Comparison of ENCODE assay signal across 1 cellular context in the genomic region with DNA sequence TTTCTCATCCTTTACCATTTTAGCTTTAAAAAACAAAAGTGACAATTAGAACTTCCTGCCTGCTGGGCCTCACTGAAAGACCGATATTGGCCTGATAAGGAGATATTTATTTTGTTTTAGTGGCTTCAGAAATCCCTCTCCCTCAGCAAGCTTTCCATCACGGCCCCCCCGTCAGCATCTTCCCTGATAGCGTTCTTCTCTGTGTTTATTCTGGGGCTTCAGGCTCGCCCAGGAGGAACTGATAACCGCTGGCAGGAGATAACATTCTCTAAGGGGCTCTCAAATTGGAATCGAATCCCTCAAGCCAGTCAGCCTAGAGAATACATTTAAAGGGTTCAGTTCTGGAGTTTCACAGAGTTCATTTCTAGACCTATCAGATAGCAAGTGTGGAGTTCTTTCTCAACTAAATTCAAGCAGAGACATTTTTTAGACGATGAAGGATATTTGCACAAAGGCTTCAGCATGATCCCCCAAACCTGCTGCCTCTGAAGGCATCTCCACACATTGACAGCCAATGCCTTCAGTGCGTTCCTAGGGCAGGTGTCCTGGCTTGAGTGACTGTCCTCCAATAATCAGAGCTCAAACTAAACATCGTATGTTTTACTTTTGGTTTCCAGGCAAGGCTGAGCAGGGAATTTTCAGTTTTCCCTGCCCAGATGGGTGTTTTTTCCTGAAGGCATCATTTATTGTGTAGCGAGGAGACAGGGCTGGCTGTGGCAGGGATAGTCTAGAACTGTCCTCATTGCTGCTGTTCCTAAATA.
TF ChIP-seq lines count a peak whose summit lies in the region.

No MANE protein-coding gene starts in this region.

TF ChIP-seq in K562, 482 proteins besides CTCF, POLR2A, EP300 and RAD21 (continued from another document):
- no peak for TF ChIP-seq SFPQ (IDR thresholded peaks at IDR 0.05; ENCODE audit: low read depth, low read length)
- no peak for TF ChIP-seq IFI16 (CRISPR knock-in tag; IDR thresholded peaks at IDR 0.05)
- no peak for TF ChIP-seq ZNF668 (CRISPR knock-in tag; IDR thresholded peaks at IDR 0.05)
- no peak for TF ChIP-seq ELF4 (CRISPR knock-in tag; IDR thresholded peaks at IDR 0.05)
- 0 out of 2 replicates have a peak, but pooled peaks have one; percentile 13 for TF ChIP-seq PKNOX1 (IDR thresholded peaks at IDR 0.05)
- TF ChIP-seq ZBTB8A (IDR thresholded peaks at IDR 0.05; ENCODE audit: partially characterized antibody) = no peak
- TF ChIP-seq ZNF717 (CRISPR knock-in tag; IDR thresholded peaks at IDR 0.05) = no peak
- TF ChIP-seq, protein P1, sequence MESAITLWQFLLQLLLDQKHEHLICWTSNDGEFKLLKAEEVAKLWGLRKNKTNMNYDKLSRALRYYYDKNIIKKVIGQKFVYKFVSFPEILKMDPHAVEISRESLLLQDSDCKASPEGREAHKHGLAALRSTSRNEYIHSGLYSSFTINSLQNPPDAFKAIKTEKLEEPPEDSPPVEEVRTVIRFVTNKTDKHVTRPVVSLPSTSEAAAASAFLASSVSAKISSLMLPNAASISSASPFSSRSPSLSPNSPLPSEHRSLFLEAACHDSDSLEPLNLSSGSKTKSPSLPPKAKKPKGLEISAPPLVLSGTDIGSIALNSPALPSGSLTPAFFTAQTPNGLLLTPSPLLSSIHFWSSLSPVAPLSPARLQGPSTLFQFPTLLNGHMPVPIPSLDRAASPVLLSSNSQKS (CRISPR knock-in tag; IDR thresholded peaks at IDR 0.05) = no peak
- no peak for TF ChIP-seq TBL1XR1 (IDR thresholded peaks at IDR 0.05; ENCODE audit: low read length in 2 of 2)
- TF ChIP-seq PURB (CRISPR knock-in tag; IDR thresholded peaks at IDR 0.05; ENCODE audit: low read depth) = no peak
- no peak for TF ChIP-seq BRF2 (IDR thresholded peaks at IDR 0.05; ENCODE audit: borderline replicate concordance, insufficient read depth, insufficient read length)
- no peak for TF ChIP-seq PHTF2 (CRISPR knock-in tag; IDR thresholded peaks at IDR 0.05)
- TF ChIP-seq, protein P2, sequence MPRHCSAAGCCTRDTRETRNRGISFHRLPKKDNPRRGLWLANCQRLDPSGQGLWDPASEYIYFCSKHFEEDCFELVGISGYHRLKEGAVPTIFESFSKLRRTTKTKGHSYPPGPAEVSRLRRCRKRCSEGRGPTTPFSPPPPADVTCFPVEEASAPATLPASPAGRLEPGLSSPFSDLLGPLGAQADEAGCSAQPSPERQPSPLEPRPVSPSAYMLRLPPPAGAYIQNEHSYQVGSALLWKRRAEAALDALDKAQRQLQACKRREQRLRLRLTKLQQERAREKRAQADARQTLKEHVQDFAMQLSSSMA (CRISPR knock-in tag; IDR thresholded peaks at IDR 0.05) = no peak
- no peak for TF ChIP-seq SNRNP70 (optimal IDR thresholded peaks at IDR 0.05; ENCODE audit: low read depth, low read length)
- no peak for TF ChIP-seq ESRRB (CRISPR knock-in tag; IDR thresholded peaks at IDR 0.05; ENCODE audit: borderline replicate concordance)
- no peak for TF ChIP-seq FOXK1 (CRISPR knock-in tag; IDR thresholded peaks at IDR 0.05; ENCODE audit: borderline replicate concordance)
- TF ChIP-seq NUFIP1 (IDR thresholded peaks at IDR 0.05; ENCODE audit: partially characterized antibody) = no peak
- TF ChIP-seq PYGO2 (tag; IDR thresholded peaks at IDR 0.05) = no peak
- peak; percentile 64; the same call in 1 of the 2 replicates for TF ChIP-seq CTBP1 (IDR thresholded peaks at IDR 0.05; ENCODE audit: borderline replicate concordance)
- peak in 1 of 2 experiments; percentile 44; a peak in 1 of 4 replicates for TF ChIP-seq FOXA3 (CRISPR knock-in tag; conservative IDR thresholded peaks at IDR 0.05 in 1 of 2, IDR thresholded peaks at IDR 0.05 in 1 of 2)
- TF ChIP-seq TCF3 (CRISPR knock-in tag; IDR thresholded peaks at IDR 0.05) = 0 out of 2 replicates have a peak, but pooled peaks have one; percentile 15
- no peak for TF ChIP-seq KDM4B (IDR thresholded peaks at IDR 0.05; ENCODE audit: borderline replicate concordance in 2 of 2, low read depth in 1 of 2)
- TF ChIP-seq HMGXB4 (CRISPR knock-in tag; IDR thresholded peaks at IDR 0.05) = no peak
- no peak for TF ChIP-seq PHB2 (IDR thresholded peaks at IDR 0.05; ENCODE audit: low read depth)
- no peak for TF ChIP-seq CGGBP1 (CRISPR knock-in tag; IDR thresholded peaks at IDR 0.05)
- no peak for TF ChIP-seq ZBTB33 (CRISPR knock-in tag; IDR thresholded peaks at IDR 0.05)
- TF ChIP-seq, protein P3, sequence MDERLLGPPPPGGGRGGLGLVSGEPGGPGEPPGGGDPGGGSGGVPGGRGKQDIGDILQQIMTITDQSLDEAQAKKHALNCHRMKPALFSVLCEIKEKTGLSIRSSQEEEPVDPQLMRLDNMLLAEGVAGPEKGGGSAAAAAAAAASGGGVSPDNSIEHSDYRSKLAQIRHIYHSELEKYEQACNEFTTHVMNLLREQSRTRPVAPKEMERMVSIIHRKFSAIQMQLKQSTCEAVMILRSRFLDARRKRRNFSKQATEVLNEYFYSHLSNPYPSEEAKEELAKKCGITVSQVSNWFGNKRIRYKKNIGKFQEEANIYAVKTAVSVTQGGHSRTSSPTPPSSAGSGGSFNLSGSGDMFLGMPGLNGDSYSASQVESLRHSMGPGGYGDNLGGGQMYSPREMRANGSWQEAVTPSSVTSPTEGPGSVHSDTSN (CRISPR knock-in tag; IDR thresholded peaks at IDR 0.05; ENCODE audit: low read depth) = no peak
- TF ChIP-seq, protein P3 (tag; conservative IDR thresholded peaks at IDR 0.05; ENCODE audit: low read depth) = no peak
- no peak for TF ChIP-seq THAP12 (CRISPR knock-in tag; IDR thresholded peaks at IDR 0.05)
- TF ChIP-seq BMI1 (IDR thresholded peaks at IDR 0.05; ENCODE audit: low read length) = no peak
- TF ChIP-seq, protein P4, sequence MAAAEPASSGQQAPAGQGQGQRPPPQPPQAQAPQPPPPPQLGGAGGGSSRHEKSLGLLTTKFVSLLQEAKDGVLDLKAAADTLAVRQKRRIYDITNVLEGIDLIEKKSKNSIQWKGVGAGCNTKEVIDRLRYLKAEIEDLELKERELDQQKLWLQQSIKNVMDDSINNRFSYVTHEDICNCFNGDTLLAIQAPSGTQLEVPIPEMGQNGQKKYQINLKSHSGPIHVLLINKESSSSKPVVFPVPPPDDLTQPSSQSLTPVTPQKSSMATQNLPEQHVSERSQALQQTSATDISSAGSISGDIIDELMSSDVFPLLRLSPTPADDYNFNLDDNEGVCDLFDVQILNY (CRISPR knock-in tag; IDR thresholded peaks at IDR 0.05) = no peak
- no peak for TF ChIP-seq FOXP1 (CRISPR knock-in tag; IDR thresholded peaks at IDR 0.05)
